1 cellular context compared by ENCODE assay signal in the genomic region with DNA sequence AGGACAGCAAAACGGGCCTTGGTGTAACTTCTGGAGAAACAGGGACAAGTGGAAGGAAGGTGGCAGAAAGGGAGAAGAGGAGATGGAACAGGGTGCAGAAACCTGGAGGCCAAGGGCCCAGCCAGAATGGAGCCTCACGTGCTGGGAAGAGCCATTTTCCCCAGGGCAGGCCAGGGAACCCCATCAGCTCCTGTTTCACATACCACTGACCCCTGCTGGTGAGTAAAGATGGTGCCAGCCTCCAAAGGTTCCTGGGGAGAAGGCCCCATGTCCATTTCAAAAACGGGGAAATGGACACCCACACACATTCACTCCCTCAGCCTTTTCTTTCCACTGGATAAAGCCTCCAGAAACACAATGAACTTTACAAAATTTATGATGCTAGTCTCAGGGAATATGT.
TF ChIP-seq lines count a peak whose summit lies in the region.

No MANE protein-coding gene starts in this region.

TF ChIP-seq in endothelial cell of umbilical vein, 7 proteins besides CTCF, POLR2A, EP300 and RAD21:
- TF ChIP-seq MAX (IDR thresholded peaks at IDR 0.05; ENCODE audit: insufficient read depth, insufficient read length) = no peak
- TF ChIP-seq EZH2 (IDR thresholded peaks at IDR 0.05; ENCODE audit: borderline replicate concordance, low read depth, low read length, severe bottlenecking) = no peak
- TF ChIP-seq POLR2AphosphoS5 (IDR thresholded peaks at IDR 0.05; ENCODE audit: insufficient read depth, low read depth, low read length) = no peak
- TF ChIP-seq FOS (IDR thresholded peaks at IDR 0.05; ENCODE audit: borderline replicate concordance, insufficient read depth, low read length) = no peak
- no peak for TF ChIP-seq JUN (IDR thresholded peaks at IDR 0.05; ENCODE audit: borderline replicate concordance, insufficient read depth, insufficient read length, low read depth)
- TF ChIP-seq MYC (IDR thresholded peaks at IDR 0.05; ENCODE audit: low read depth, low read length) = no peak
- no peak for TF ChIP-seq GATA2 (IDR thresholded peaks at IDR 0.05; ENCODE audit: insufficient read depth, insufficient read length, low read depth, low read length)
TF ChIP-seq in endothelial cell of umbilical vein: peak in this region for 0.
